In the genomic region with DNA sequence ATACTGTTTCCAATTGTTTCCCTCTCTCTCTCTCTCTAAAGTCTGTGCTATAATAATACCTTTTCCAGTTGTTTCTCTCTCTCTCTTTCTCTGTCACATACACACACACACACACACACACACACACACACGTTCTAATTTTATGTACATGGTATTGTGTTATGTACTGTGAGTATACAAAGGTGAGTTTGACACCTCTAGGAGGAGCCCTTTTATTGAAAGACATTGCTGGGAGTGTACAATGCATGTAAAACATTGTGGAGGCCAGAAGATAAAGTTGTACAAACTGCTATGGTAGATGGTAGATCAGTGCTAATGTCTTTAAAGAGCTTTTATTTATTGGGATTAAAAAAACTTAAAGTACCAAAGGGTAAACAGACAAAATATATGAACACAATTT, we compare ENCODE assay signal across 1 cellular context.
TF ChIP-seq lines count a peak whose summit lies in the region.

No MANE protein-coding gene starts in this region.

TF ChIP-seq in A549, 52 proteins besides CTCF, POLR2A, EP300 and RAD21 (continued from another document):
- TF ChIP-seq SREBF2 (IDR thresholded peaks at IDR 0.05) = no peak
- TF ChIP-seq HES2 (IDR thresholded peaks at IDR 0.05) = no peak
- no peak for TF ChIP-seq SMC3 (IDR thresholded peaks at IDR 0.05)
- no peak for TF ChIP-seq POLR2AphosphoS2 (conservative IDR thresholded peaks at IDR 0.05; ENCODE audit: low read length)
- TF ChIP-seq NR3C1 (IDR thresholded peaks at IDR 0.05) = no peak
- TF ChIP-seq PHF8 (IDR thresholded peaks at IDR 0.05; ENCODE audit: borderline replicate concordance, low read depth) = no peak
- TF ChIP-seq GATA3 (IDR thresholded peaks at IDR 0.05; ENCODE audit: borderline replicate concordance) = no peak
- TF ChIP-seq CBX2 (IDR thresholded peaks at IDR 0.05; ENCODE audit: borderline replicate concordance, low read depth) = no peak
- TF ChIP-seq HOXA7 (CRISPR knock-in tag; IDR thresholded peaks at IDR 0.05) = no peak
